Comparison of ENCODE assay signal across 26 cellular contexts in genomic region chr1:64685247-64685646, GRCh38.
"Had no signal": no experiment of that assay in that cellular context is flagged by ENCODE, and none has a peak within 500 bp of the region (broad histone marks: within the 10 kb centered on the region; RNA-seq: fewer than 3 reads in every experiment).

No MANE protein-coding gene starts in this region.

- H3K27ac ChIP-seq: epithelial cell of prostate, gastrocnemius medialis, neural progenitor cell, parathyroid adenoma, stomach, thyroid gland had no signal

- H3K4me1 Mint-ChIP-seq: mesothelial cell of epicardium; naive B cell; nephron; stimulated activated effector memory CD8-positive, alpha-beta T cell treated with anti-CD3 and anti-CD28 coated beads, Interleukin-12 subunit alpha, Interleukin-12 subunit beta, amount 100 ng/mL, for 72 hours had no signal

- H3K4me3 Mint-ChIP-seq: dendritic cell treated with granulocyte-macrophage colony-stimulating factor and Interleukin-4, amounts not matched to agents 40 ng/mL and 50 ng/mL, for 4 days; endodermal cell; mesothelial cell of epicardium; naive B cell; nephron; neural progenitor cell; stimulated activated effector memory CD8-positive, alpha-beta T cell treated with anti-CD3 and anti-CD28 coated beads, Interleukin-12 subunit alpha, Interleukin-12 subunit beta, amount 100 ng/mL, for 72 hours had no signal

- H3K27me3 Mint-ChIP-seq: dendritic cell treated with granulocyte-macrophage colony-stimulating factor and Interleukin-4, amounts not matched to agents 40 ng/mL and 50 ng/mL, for 4 days; naive B cell had no signal

- H3K27ac Mint-ChIP-seq: dendritic cell treated with granulocyte-macrophage colony-stimulating factor and Interleukin-4, amounts not matched to agents 40 ng/mL and 50 ng/mL, for 4 days; mesothelial cell of epicardium; naive B cell; nephron; neural progenitor cell; progenitor cell of endocrine pancreas; stimulated activated effector memory CD8-positive, alpha-beta T cell treated with anti-CD3 and anti-CD28 coated beads, Interleukin-12 subunit alpha, Interleukin-12 subunit beta, amount 100 ng/mL, for 72 hours had no signal

- H3K9me3 Mint-ChIP-seq: dendritic cell treated with granulocyte-macrophage colony-stimulating factor and Interleukin-4, amounts not matched to agents 40 ng/mL and 50 ng/mL, for 4 days; endodermal cell; mesothelial cell of epicardium; naive B cell; nephron; neural progenitor cell; stimulated activated effector memory CD8-positive, alpha-beta T cell treated with anti-CD3 and anti-CD28 coated beads, Interleukin-12 subunit alpha, Interleukin-12 subunit beta, amount 100 ng/mL, for 72 hours had no signal

- H3K4me3 ChIP-seq: gastrocnemius medialis, mucosa of descending colon, neural progenitor cell, smooth muscle cell, stomach, thyroid gland had no signal

- H3K27me3 ChIP-seq: gastrocnemius medialis, neural progenitor cell, stomach, thyroid gland had no signal

- H3K9me3 ChIP-seq: gastrocnemius medialis, mucosa of descending colon, stomach, thyroid gland had no signal

- H3K4me1 ChIP-seq: neural progenitor cell, parathyroid adenoma, thyroid gland had no signal

- FAIRE-seq: keratinocyte had no signal

- DNase-seq: effector CD8-positive, alpha-beta T cell; endodermal cell; foreskin fibroblast; gastrocnemius medialis; mesenchymal stem cell; mucosa of descending colon; naive B cell; stimulated activated CD4-positive, alpha-beta T cell treated with anti-CD3 and anti-CD28 coated beads, Interleukin-2, amount 100 ng/mL, for 24 hours; stimulated activated CD4-positive, alpha-beta T cell treated with anti-CD3 and anti-CD28 coated beads, Interleukin-4, amount 100 ng/mL, for 24 hours; stimulated activated naive CD4-positive, alpha-beta T cell treated with Interleukin-2 at 50 U/mL for 16 hours; stomach; thyroid gland; trophoblast cell had no signal

- ATAC-seq: esophagus mucosa; gastrocnemius medialis; left lobe of liver; sciatic nerve; stimulated activated effector memory CD8-positive, alpha-beta T cell treated with anti-CD3 and anti-CD28 coated beads, Interleukin-12 subunit alpha, Interleukin-12 subunit beta, amount 100 ng/mL, for 72 hours had no signal

- H3K36me3 Mint-ChIP-seq: naive B cell; stimulated activated effector memory CD8-positive, alpha-beta T cell treated with anti-CD3 and anti-CD28 coated beads, Interleukin-12 subunit alpha, Interleukin-12 subunit beta, amount 100 ng/mL, for 72 hours had no signal

- H3K9ac ChIP-seq: neural progenitor cell, parathyroid adenoma had no signal
